ENCODE assay signal across 10 cellular contexts in genomic region chr10:68870545-68871104, GRCh38. TPM values are rescaled to one million over a fixed set of nuclear protein-coding genes. Genes with fewer than 3 reads are reported as not detected.
A peak's percentile ranks its signal among the peaks of the same experiment; 100 is the strongest.
DNase-seq lines count a peak whose midpoint lies in the region; ATAC-seq and TF ChIP-seq lines count a peak whose summit lies in the region.
"Had no signal": no experiment of that assay in that cellular context is flagged by ENCODE, and none has a peak within 500 bp of the region (broad histone marks: within the 10 kb centered on the region; RNA-seq: fewer than 3 reads in every experiment).

No MANE protein-coding gene starts in this region.

- no peaks in the 10 kb centered on the region for H3K79me2 ChIP-seq in osteoblast (ENCODE audit: insufficient read depth, low read length)

- H4K20me1 ChIP-seq in osteoblast (ENCODE audit: insufficient read depth, low read length) = no peaks in the 10 kb centered on the region

- peak overlapping the region; percentile 44 for H2AFZ ChIP-seq in osteoblast (ENCODE audit: low read length)

- no peaks in the 10 kb centered on the region for H3K36me3 ChIP-seq in CD4-positive, alpha-beta memory T cell (ENCODE audit: insufficient read depth, low read length)
- H3K36me3 ChIP-seq in HUES64 (ENCODE audit: insufficient read depth, low read length) (no peaks in the 10 kb centered on the region), osteoblast (ENCODE audit: insufficient read depth, low read length) (no peaks in the 10 kb centered on the region)

- no peak overlapping the region for H3K4me3 Mint-ChIP-seq in CD4-positive, alpha-beta memory T cell

- no peaks in the 10 kb centered on the region for H3K27me3 ChIP-seq in CD4-positive, alpha-beta memory T cell (ENCODE audit: insufficient read depth, low read length)
- H3K27me3 ChIP-seq in HUES64 (ENCODE audit: insufficient read depth, low read length) (no peaks in the 10 kb centered on the region), osteoblast (ENCODE audit: insufficient read depth, low read length) (no peaks in the 10 kb centered on the region)

- no peak for ATAC-seq in GM21619 (IDR thresholded peaks at IDR 0.05; ENCODE audit: unreplicated experiment)
- ATAC-seq: GM12878 had no signal

- CTCF ChIA-PET in CD4-positive, alpha-beta memory T cell (lab: Charles Lee; ENCODE audit: partially characterized antibody) = no interaction called here

- POLR2A ChIA-PET in CD4-positive, alpha-beta memory T cell (lab: Charles Lee; ENCODE audit: partially characterized antibody) = no interaction called here

- H3K27me3 Mint-ChIP-seq in CD4-positive, alpha-beta memory T cell = no peaks in the 10 kb centered on the region

- H3K4me2 ChIP-seq in osteoblast (ENCODE audit: insufficient read depth, low read length) = peak overlapping the region; percentile 46

- WGBS in HUES64 = 60% methylated on average over 3 of the region's 3 CpGs

- no peaks in the 10 kb centered on the region for H3K9me3 ChIP-seq in CD4-positive, alpha-beta memory T cell (ENCODE audit: control insufficient read depth in 1 of 2, low read length in 2 of 2)
- H3K9me3 ChIP-seq in HUES64 (ENCODE audit: insufficient read depth, low read depth, low read length) = peaks cover 20% of the 10 kb centered on the region
- no peaks in the 10 kb centered on the region for H3K9me3 ChIP-seq in osteoblast (ENCODE audit: low read depth, low read length)

- no peak overlapping the region for H3K4me3 ChIP-seq in CD4-positive, alpha-beta memory T cell (ENCODE audit: low read length in 2 of 2)
- H3K4me3 ChIP-seq in HUES64 (ENCODE audit: low read length) = 0 out of 2 replicates have a peak overlapping the region, but pooled peaks have one; percentile 21
- peak overlapping the region; percentile 10 for H3K4me3 ChIP-seq in osteoblast (ENCODE audit: insufficient read depth, low read length)
- H3K4me3 ChIP-seq: GM12878 had no signal

- no peak overlapping the region; the same call in 1 of the 2 replicates for H3K9ac ChIP-seq in HUES64 (ENCODE audit: low read depth, low read length)

- no peaks in the 10 kb centered on the region for H3K36me3 Mint-ChIP-seq in CD4-positive, alpha-beta memory T cell

- DNase-seq in CD4-positive, alpha-beta memory T cell = peak in 4 of 5 donors; percentile 9 to 19 (median 14)
- DNase-seq in osteoblast (ENCODE audit: insufficient read length, low spot score, missing footprints) (no peak), NCI-H1436 treated with DMSO at 0.1 percent for 48 hours (lab: John Stamatoyannopoulos, UW) (no peak), KG1 (lab: John Stamatoyannopoulos, UW) (no peak), NCI-H345 treated with DMSO at 0.1 percent for 48 hours (lab: John Stamatoyannopoulos, UW; ENCODE audit: unreplicated experiment) (no peak)
- DNase-seq: NCI-H2081 treated with DMSO at 0.1 percent for 48 hours had no signal

- peak overlapping the region in 2 of 7 donors; percentile 12 to 74 for H3K27ac Mint-ChIP-seq in CD4-positive, alpha-beta memory T cell

- H3K27ac ChIP-seq in CD4-positive, alpha-beta memory T cell (ENCODE audit: low read depth, low read length) = no peak overlapping the region
- H3K27ac ChIP-seq in HUES64 (ENCODE audit: low read depth, low read length) (peak overlapping the region; percentile 90), cingulate gyrus (ENCODE audit: low read depth, low read length) (peak overlapping the region; percentile 3), osteoblast (ENCODE audit: low read depth, low read length) (peak overlapping the region; percentile 58)

- peaks cover 0 to 6% (median 4%) of the 10 kb centered on the region in 4 donors for H3K4me1 Mint-ChIP-seq in CD4-positive, alpha-beta memory T cell

- TF ChIP-seq CTCF in osteoblast (IDR thresholded peaks at IDR 0.05; ENCODE audit: extremely low read depth, low read depth, low read length) = no peak

- no peaks in the 10 kb centered on the region for H3K4me1 ChIP-seq in CD4-positive, alpha-beta memory T cell (ENCODE audit: insufficient read depth, low read length)
- H3K4me1 ChIP-seq in HUES64 (ENCODE audit: insufficient read depth, low read length) (peaks cover 26% of the 10 kb centered on the region), osteoblast (ENCODE audit: insufficient read depth, low read length) (peaks cover 20% of the 10 kb centered on the region)

- peaks cover 0 to 5% (median 0%) of the 10 kb centered on the region in 8 donors for H3K9me3 Mint-ChIP-seq in CD4-positive, alpha-beta memory T cell

- intact Hi-C loops in CD4-positive, alpha-beta memory T cell (cut with micrococcal nuclease) = no loop called here

RNA-seq across cellular contexts. Expression of gene DDX50, which starts 30.5 kb away (rescaled TPM):
- total RNA-seq in CD4-positive, alpha-beta memory T cell = 10 to 100 TPM; 41.1 to 41.9 TPM
- 10 to 100 TPM; 39.5 to 45.2 TPM for polyA plus RNA-seq in CD4-positive, alpha-beta memory T cell
- 36.2 TPM for polyA plus RNA-seq in HUES64 (2013, experiment 1 of 2)
- polyA plus RNA-seq in HUES64 (2013, experiment 2 of 2) = 44.8 TPM
- 47.0 and 47.1 TPM in 2 replicates for total RNA-seq in osteoblast

RNA-seq across cellular contexts. Expression of gene STOX1, which starts 43.3 kb away (rescaled TPM):
- total RNA-seq in CD4-positive, alpha-beta memory T cell = under 1 TPM; 0.33 to 0.35 TPM
- under 1 TPM; 0.17 to 0.21 TPM for polyA plus RNA-seq in CD4-positive, alpha-beta memory T cell
- 4.0 TPM for polyA plus RNA-seq in HUES64 (2013, experiment 1 of 2)
- 4.2 TPM for polyA plus RNA-seq in HUES64 (2013, experiment 2 of 2)
- under 0.01 and 0.29 TPM in 2 replicates for total RNA-seq in osteoblast

Comparison
In these comparisons a context has a peak if more than half of its experiments do, and no peak if none do; other contexts are left out.
1. DNase-seq: peak in CD4-positive, alpha-beta memory T cell (4 of 5); none in osteoblast (single experiment), NCI-H1436 treated with DMSO at 0.1 percent for 48 hours (single experiment), KG1 (single experiment) and NCI-H345 treated with DMSO at 0.1 percent for 48 hours (single experiment).
2. H3K4me3 ChIP-seq: peak in HUES64 (single experiment) and osteoblast (single experiment); none in CD4-positive, alpha-beta memory T cell (0 of 2).